Comparison of ENCODE assay signal across 1 cellular context in the genomic region with DNA sequence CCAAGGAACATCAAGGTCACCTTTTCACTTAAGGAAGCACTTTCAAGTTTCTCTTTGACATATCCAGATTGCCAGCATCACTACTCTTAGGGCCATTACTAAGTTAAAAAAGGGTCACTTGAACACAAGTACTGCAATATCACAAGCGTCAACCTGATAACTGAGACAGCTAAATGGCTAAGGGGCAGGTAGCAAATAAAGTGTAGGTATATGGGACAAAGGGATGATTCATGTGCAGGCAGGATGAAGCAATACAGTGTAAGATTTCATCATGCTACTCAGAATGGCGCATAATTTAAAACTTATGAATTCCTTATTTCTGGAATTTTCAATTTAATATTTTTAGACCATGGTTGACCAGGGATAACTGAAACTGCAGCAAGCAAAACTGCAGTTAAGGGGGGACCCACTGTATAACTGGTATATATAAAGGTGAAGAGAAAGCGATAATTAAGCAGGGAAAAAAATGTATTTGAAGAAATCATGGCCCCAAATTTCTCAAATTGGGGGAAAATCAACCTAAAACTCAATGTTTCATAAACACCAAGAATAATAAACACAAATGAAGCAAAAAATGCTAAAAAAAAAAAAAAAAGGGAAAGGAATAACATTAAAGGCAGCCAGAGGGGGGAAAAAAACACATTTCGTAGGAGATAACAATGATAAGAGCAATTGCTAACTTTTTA.
TF ChIP-seq lines count a peak whose summit lies in the region.

No MANE protein-coding gene starts in this region.

TF ChIP-seq in K562, 482 proteins besides CTCF, POLR2A, EP300 and RAD21 (continued from another document):
- TF ChIP-seq, protein P1, sequence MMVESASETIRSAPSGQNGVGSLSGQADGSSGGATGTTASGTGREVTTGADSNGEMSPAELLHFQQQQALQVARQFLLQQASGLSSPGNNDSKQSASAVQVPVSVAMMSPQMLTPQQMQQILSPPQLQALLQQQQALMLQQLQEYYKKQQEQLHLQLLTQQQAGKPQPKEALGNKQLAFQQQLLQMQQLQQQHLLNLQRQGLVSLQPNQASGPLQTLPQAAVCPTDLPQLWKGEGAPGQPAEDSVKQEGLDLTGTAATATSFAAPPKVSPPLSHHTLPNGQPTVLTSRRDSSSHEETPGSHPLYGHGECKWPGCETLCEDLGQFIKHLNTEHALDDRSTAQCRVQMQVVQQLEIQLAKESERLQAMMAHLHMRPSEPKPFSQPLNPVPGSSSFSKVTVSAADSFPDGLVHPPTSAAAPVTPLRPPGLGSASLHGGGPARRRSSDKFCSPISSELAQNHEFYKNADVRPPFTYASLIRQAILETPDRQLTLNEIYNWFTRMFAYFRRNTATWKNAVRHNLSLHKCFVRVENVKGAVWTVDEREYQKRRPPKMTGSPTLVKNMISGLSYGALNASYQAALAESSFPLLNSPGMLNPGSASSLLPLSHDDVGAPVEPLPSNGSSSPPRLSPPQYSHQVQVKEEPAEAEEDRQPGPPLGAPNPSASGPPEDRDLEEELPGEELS (CRISPR knock-in tag; IDR thresholded peaks at IDR 0.05; ENCODE audit: borderline replicate concordance) = no peak
- TF ChIP-seq, protein P2, sequence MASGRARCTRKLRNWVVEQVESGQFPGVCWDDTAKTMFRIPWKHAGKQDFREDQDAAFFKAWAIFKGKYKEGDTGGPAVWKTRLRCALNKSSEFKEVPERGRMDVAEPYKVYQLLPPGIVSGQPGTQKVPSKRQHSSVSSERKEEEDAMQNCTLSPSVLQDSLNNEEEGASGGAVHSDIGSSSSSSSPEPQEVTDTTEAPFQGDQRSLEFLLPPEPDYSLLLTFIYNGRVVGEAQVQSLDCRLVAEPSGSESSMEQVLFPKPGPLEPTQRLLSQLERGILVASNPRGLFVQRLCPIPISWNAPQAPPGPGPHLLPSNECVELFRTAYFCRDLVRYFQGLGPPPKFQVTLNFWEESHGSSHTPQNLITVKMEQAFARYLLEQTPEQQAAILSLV (tag; IDR thresholded peaks at IDR 0.05) = peak; percentile 65; the same call in 1 of the 2 replicates
- TF ChIP-seq TRIM28 (IDR thresholded peaks at IDR 0.05) (no peak), ZNF57 (CRISPR knock-in tag; IDR thresholded peaks at IDR 0.05) (no peak), MEIS2 (IDR thresholded peaks at IDR 0.05; ENCODE audit: partially characterized antibody) (peak; percentile 20), SMAD3 (CRISPR knock-in tag; conservative IDR thresholded peaks at IDR 0.05) (no peak)
